8 cellular contexts compared by ENCODE assay signal in genomic region chr7:100626530-100627237, GRCh38. TPM values are rescaled to one million over a fixed set of nuclear protein-coding genes. Genes with fewer than 3 reads are reported as not detected.
DNase-seq lines count a peak whose midpoint lies in the region; ATAC-seq and TF ChIP-seq lines count a peak whose summit lies in the region.

No MANE protein-coding gene starts in this region.

- no peaks in the 10 kb centered on the region for H3K9me3 Mint-ChIP-seq in activated T-helper 2 cell treated with anti-CD3 and anti-CD28 coated beads, Interferon-gamma antibody, Interleukin-2, Interleukin-4, amounts not matched to agents 10 μg/mL and 5 μg/mL and 100 μg/mL, durations not matched to agents 14 hours and 24 hours and 36 hours

- peak overlapping the region; percentile 39 for H3K4me3 ChIP-seq in HUES64 (ENCODE audit: low read length)
- H3K4me3 ChIP-seq in fibroblast of pulmonary artery (replicated peaks; ENCODE audit: low read depth, low read length): peak overlapping the region; percentile 28
- peak overlapping the region; percentile 39 to 64 for H3K4me3 ChIP-seq in neuronal stem cell (ENCODE audit: low read length in 2 of 2)
- peak overlapping the region in 3 of 5 donors; percentile 10 to 50 (median 28) for H3K4me3 ChIP-seq in subcutaneous abdominal adipose tissue (ENCODE audit: low read depth in 1 of 5, low read length in 5 of 5)

- no peak overlapping the region for H3K27ac ChIP-seq in HUES64 (ENCODE audit: low read depth, low read length)
- H3K27ac ChIP-seq in RWPE1: peak overlapping the region; percentile 67
- no peak overlapping the region for H3K27ac ChIP-seq in neuronal stem cell (replicated peaks; ENCODE audit: low read length)
- H3K27ac ChIP-seq in subcutaneous abdominal adipose tissue (ENCODE audit: low read depth, low read length): no peak overlapping the region

- H3K4me1 ChIP-seq in HUES64 (ENCODE audit: insufficient read depth, low read length) (no peaks in the 10 kb centered on the region), neuronal stem cell (ENCODE audit: control insufficient read depth in 2 of 2, insufficient read depth in 1 of 2, low read depth in 1 of 2, low read length in 2 of 2) (peaks cover 2 to 9% of the 10 kb centered on the region in 2 donors), subcutaneous abdominal adipose tissue (ENCODE audit: control insufficient read depth in 5 of 5, insufficient read depth in 5 of 5, low read length in 5 of 5) (peaks cover 0 to 11% (median 7%) of the 10 kb centered on the region in 5 donors)

- H3K4me2 ChIP-seq in neuronal stem cell (ENCODE audit: insufficient read depth, low read length, poor library complexity, severe bottlenecking): peak overlapping the region; percentile 86

- peak overlapping the region; percentile 88 for H3K18ac ChIP-seq in neuronal stem cell (ENCODE audit: low read length)

- peak overlapping the region; percentile 90 for H2AFZ ChIP-seq in neuronal stem cell (ENCODE audit: low read length)

- intact Hi-C loops in activated T-helper 2 cell treated with anti-CD3 and anti-CD28 coated beads, Interferon-gamma antibody, Interleukin-2, Interleukin-4, amounts not matched to agents 10 μg/mL and 5 μg/mL and 100 μg/mL, durations not matched to agents 14 hours and 24 hours and 36 hours (cut with micrococcal nuclease): loop anchor here (1.0 to 2.0 kb wide), 3 partner anchors 14 to 40 kb away; partner anchors contain the start of genes FBXO24, LRCH4 and MOSPD3

- H3K79me1 ChIP-seq in neuronal stem cell (ENCODE audit: low read depth, low read length): no peaks in the 10 kb centered on the region

- H3K23ac ChIP-seq in neuronal stem cell (ENCODE audit: low read depth, low read length, poor library complexity): peak overlapping the region; percentile 93

- peaks cover 3% of the 10 kb centered on the region for H3K36me3 Mint-ChIP-seq in activated T-helper 2 cell treated with anti-CD3 and anti-CD28 coated beads, Interferon-gamma antibody, Interleukin-2, Interleukin-4, amounts not matched to agents 10 μg/mL and 5 μg/mL and 100 μg/mL, durations not matched to agents 14 hours and 24 hours and 36 hours (ENCODE audit: low read depth)

- H4K91ac ChIP-seq in neuronal stem cell (ENCODE audit: low read depth, low read length, poor library complexity): no peak overlapping the region

- H3K14ac ChIP-seq in neuronal stem cell (ENCODE audit: low read length): peak overlapping the region; percentile 87

- H3K9me3 ChIP-seq in HUES64 (ENCODE audit: insufficient read depth, low read depth, low read length) (no peaks in the 10 kb centered on the region), neuronal stem cell (replicated peaks in 1 of 2; ENCODE audit: control insufficient read depth in 2 of 2, insufficient read depth in 1 of 2, low read depth in 1 of 2, low read length in 2 of 2) (peaks cover 0 to 2% of the 10 kb centered on the region in 2 donors), subcutaneous abdominal adipose tissue (ENCODE audit: control insufficient read depth in 5 of 5, low read length in 5 of 5) (no peaks in the 10 kb centered on the region)

- H2BK15ac ChIP-seq in neuronal stem cell (ENCODE audit: low read length): peak overlapping the region; percentile 38

- H3K27me3 Mint-ChIP-seq in activated T-helper 2 cell treated with anti-CD3 and anti-CD28 coated beads, Interferon-gamma antibody, Interleukin-2, Interleukin-4, amounts not matched to agents 10 μg/mL and 5 μg/mL and 100 μg/mL, durations not matched to agents 14 hours and 24 hours and 36 hours (ENCODE audit: low read depth): no peaks in the 10 kb centered on the region

- H2BK5ac ChIP-seq in neuronal stem cell (ENCODE audit: low read length): peak overlapping the region; percentile 14

- H2BK12ac ChIP-seq in neuronal stem cell (ENCODE audit: low read length): peak overlapping the region; percentile 5

- peaks cover 18% of the 10 kb centered on the region for H3K27me3 ChIP-seq in HUES64 (ENCODE audit: insufficient read depth, low read length)
- H3K27me3 ChIP-seq in neuronal stem cell (ENCODE audit: control insufficient read depth in 3 of 3, insufficient read depth in 3 of 3, low read depth in 1 of 3, low read length in 3 of 3): peaks cover 0 to 2% (median 2%) of the 10 kb centered on the region in 3 experiments
- H3K27me3 ChIP-seq in subcutaneous abdominal adipose tissue (ENCODE audit: control insufficient read depth in 5 of 5, insufficient read depth in 4 of 5, low read length in 5 of 5): peaks cover 5 to 12% (median 6%) of the 10 kb centered on the region in 5 donors

- peak overlapping the region; percentile 36 for H2BK120ac ChIP-seq in neuronal stem cell (ENCODE audit: low read depth, low read length)

- TF ChIP-seq CTCF in RWPE1 (conservative IDR thresholded peaks at IDR 0.05; ENCODE audit: low read depth) (no peak), fibroblast of pulmonary artery (IDR thresholded peaks at IDR 0.05; ENCODE audit: low read length, missing control alignments) (no peak)

- POLR2A ChIA-PET in RWPE1 (lab: Yijun Ruan, JAX; ENCODE audit: low non-redundant PET): no interaction called here

- peak overlapping the region; percentile 74 for H3K4me3 Mint-ChIP-seq in activated T-helper 2 cell treated with anti-CD3 and anti-CD28 coated beads, Interferon-gamma antibody, Interleukin-2, Interleukin-4, amounts not matched to agents 10 μg/mL and 5 μg/mL and 100 μg/mL, durations not matched to agents 14 hours and 24 hours and 36 hours (ENCODE audit: low read depth)

- H3K27ac Mint-ChIP-seq in activated T-helper 2 cell treated with anti-CD3 and anti-CD28 coated beads, Interferon-gamma antibody, Interleukin-2, Interleukin-4, amounts not matched to agents 10 μg/mL and 5 μg/mL and 100 μg/mL, durations not matched to agents 14 hours and 24 hours and 36 hours: peak overlapping the region; percentile 42

- ATAC-seq in GM19463 (IDR thresholded peaks at IDR 0.05; ENCODE audit: unreplicated experiment): peak; percentile 84

- H3K9ac ChIP-seq in HUES64 (ENCODE audit: low read depth, low read length) (peak overlapping the region; percentile 56; the same call in 1 of the 2 replicates), neuronal stem cell (ENCODE audit: low read depth, low read length, poor library complexity) (peak overlapping the region; percentile 79), subcutaneous abdominal adipose tissue (ENCODE audit: low read length in 5 of 5) (no peak overlapping the region)

- 6% methylated on average over 37 of the region's 37 CpGs for WGBS in HUES64
- no CpG with 5 or more reads among the region's 37 CpGs for WGBS in neuronal stem cell (ENCODE audit: extremely low coverage in 2 of 2, insufficient read length in 2 of 2, insufficient replicate concordance in 1 of 2), 2 donors

- no peak overlapping the region for H4K8ac ChIP-seq in neuronal stem cell (ENCODE audit: low read depth, low read length)

- H2AK5ac ChIP-seq in neuronal stem cell (ENCODE audit: low read depth, low read length): peak overlapping the region; percentile 88

- H3K4ac ChIP-seq in neuronal stem cell (ENCODE audit: low read length): no peak overlapping the region

- DNase-seq in AML-193 (lab: John Stamatoyannopoulos, UW): peak; percentile 71 to 78
- DNase-seq in RWPE1 (ENCODE audit: low spot score): peak; percentile 98
- peak; percentile 83 for DNase-seq in activated T-helper 2 cell treated with anti-CD3 and anti-CD28 coated beads, Interferon-gamma antibody, Interleukin-2, Interleukin-4, amounts not matched to agents 10 μg/mL and 5 μg/mL and 100 μg/mL, durations not matched to agents 14 hours and 24 hours and 36 hours (ENCODE audit: low spot score)
- peak; percentile 85 for DNase-seq in fibroblast of pulmonary artery (ENCODE audit: low read depth)
- DNase-seq in neuronal stem cell (ENCODE audit: low spot score): peak; percentile 79

- H3K36me3 ChIP-seq in HUES64 (ENCODE audit: insufficient read depth, low read length) (no peaks in the 10 kb centered on the region), neuronal stem cell (replicated peaks in 1 of 2; ENCODE audit: control insufficient read depth in 2 of 2, insufficient read depth in 2 of 2, low read length in 2 of 2) (peaks cover 0 to under 1% of the 10 kb centered on the region in 2 donors), subcutaneous abdominal adipose tissue (ENCODE audit: control insufficient read depth in 5 of 5, insufficient read depth in 5 of 5, low read length in 5 of 5) (peaks cover 0 to 3% (median 0%) of the 10 kb centered on the region in 5 donors)

- peaks cover 35% of the 10 kb centered on the region for H3K4me1 Mint-ChIP-seq in activated T-helper 2 cell treated with anti-CD3 and anti-CD28 coated beads, Interferon-gamma antibody, Interleukin-2, Interleukin-4, amounts not matched to agents 10 μg/mL and 5 μg/mL and 100 μg/mL, durations not matched to agents 14 hours and 24 hours and 36 hours (ENCODE audit: low read depth)

- CTCF ChIA-PET in RWPE1 (lab: Yijun Ruan, JAX): interaction anchor here (0.6 to 1.1 kb wide), 3 partner anchors 71 to 83 kb away, joined by 3 to 6 read pairs (median 4); no protein-coding TSS in a partner anchor

RNA-seq across cellular contexts. Expression of gene MOSPD3, which starts 14.3 kb away (rescaled TPM):
- 15.9 TPM for polyA plus RNA-seq in HUES64 (2013, experiment 1 of 2)
- polyA plus RNA-seq in HUES64 (2013, experiment 2 of 2): 21.1 TPM
- 14.1 TPM in 2 replicates for total RNA-seq in activated T-helper 2 cell treated with anti-CD3 and anti-CD28 coated beads, Interferon-gamma antibody, Interleukin-2, Interleukin-4, amounts not matched to agents 10 μg/mL and 5 μg/mL and 100 μg/mL, durations not matched to agents 14 hours and 24 hours and 36 hours
- polyA plus RNA-seq in neuronal stem cell (2013, experiment 1 of 2): 24.3 TPM
- 22.7 TPM for polyA plus RNA-seq in neuronal stem cell (2013, experiment 2 of 2)

RNA-seq across cellular contexts. Expression of gene TFR2, which starts 14.7 kb away (rescaled TPM):
- 0.80 TPM for polyA plus RNA-seq in HUES64 (2013, experiment 1 of 2)
- 2.3 TPM for polyA plus RNA-seq in HUES64 (2013, experiment 2 of 2)
- total RNA-seq in activated T-helper 2 cell treated with anti-CD3 and anti-CD28 coated beads, Interferon-gamma antibody, Interleukin-2, Interleukin-4, amounts not matched to agents 10 μg/mL and 5 μg/mL and 100 μg/mL, durations not matched to agents 14 hours and 24 hours and 36 hours: 16.7 and 19.7 TPM in 2 replicates
- polyA plus RNA-seq in neuronal stem cell (2013, experiment 1 of 2): 0.53 TPM
- 0.47 TPM for polyA plus RNA-seq in neuronal stem cell (2013, experiment 2 of 2)

RNA-seq across cellular contexts. Expression of gene PCOLCE, which starts 24.5 kb away (rescaled TPM):
- 18.5 TPM for polyA plus RNA-seq in HUES64 (2013, experiment 1 of 2)
- polyA plus RNA-seq in HUES64 (2013, experiment 2 of 2): 30.1 TPM
- 8.6 and 10.3 TPM in 2 replicates for total RNA-seq in activated T-helper 2 cell treated with anti-CD3 and anti-CD28 coated beads, Interferon-gamma antibody, Interleukin-2, Interleukin-4, amounts not matched to agents 10 μg/mL and 5 μg/mL and 100 μg/mL, durations not matched to agents 14 hours and 24 hours and 36 hours
- polyA plus RNA-seq in neuronal stem cell (2013, experiment 1 of 2): 24.7 TPM
- 24.4 TPM for polyA plus RNA-seq in neuronal stem cell (2013, experiment 2 of 2)

RNA-seq across cellular contexts. Expression of gene ACTL6B, which starts 29.6 kb away (rescaled TPM):
- 0.30 TPM for polyA plus RNA-seq in HUES64 (2013, experiment 1 of 2)
- 0.63 TPM for polyA plus RNA-seq in HUES64 (2013, experiment 2 of 2)
- total RNA-seq in activated T-helper 2 cell treated with anti-CD3 and anti-CD28 coated beads, Interferon-gamma antibody, Interleukin-2, Interleukin-4, amounts not matched to agents 10 μg/mL and 5 μg/mL and 100 μg/mL, durations not matched to agents 14 hours and 24 hours and 36 hours: not detected in 2 replicates
- polyA plus RNA-seq in neuronal stem cell (2013, experiment 1 of 2): 0.07 TPM
- 0.04 TPM for polyA plus RNA-seq in neuronal stem cell (2013, experiment 2 of 2)

RNA-seq across cellular contexts. Expression of gene FBXO24, which starts 40.6 kb away (rescaled TPM):
- 0.45 TPM for polyA plus RNA-seq in HUES64 (2013, experiment 1 of 2)
- polyA plus RNA-seq in HUES64 (2013, experiment 2 of 2): 0.76 TPM
- total RNA-seq in activated T-helper 2 cell treated with anti-CD3 and anti-CD28 coated beads, Interferon-gamma antibody, Interleukin-2, Interleukin-4, amounts not matched to agents 10 μg/mL and 5 μg/mL and 100 μg/mL, durations not matched to agents 14 hours and 24 hours and 36 hours: 0.37 and 0.91 TPM in 2 replicates
- 1.2 TPM for polyA plus RNA-seq in neuronal stem cell (2013, experiment 1 of 2)
- 1.1 TPM for polyA plus RNA-seq in neuronal stem cell (2013, experiment 2 of 2)

Comparison
In these comparisons a context has a peak if more than half of its experiments do, and no peak if none do; other contexts are left out.
1. H3K9ac ChIP-seq: peak in HUES64 (single experiment) and neuronal stem cell (single experiment); none in subcutaneous abdominal adipose tissue (0 of 5).
2. Peak in every context shown above with its lines, with median percentiles within 50 percentile points of each other: DNase-seq and H3K4me3 ChIP-seq.